ENCODE assay signal across 18 cellular contexts in the genomic region with DNA sequence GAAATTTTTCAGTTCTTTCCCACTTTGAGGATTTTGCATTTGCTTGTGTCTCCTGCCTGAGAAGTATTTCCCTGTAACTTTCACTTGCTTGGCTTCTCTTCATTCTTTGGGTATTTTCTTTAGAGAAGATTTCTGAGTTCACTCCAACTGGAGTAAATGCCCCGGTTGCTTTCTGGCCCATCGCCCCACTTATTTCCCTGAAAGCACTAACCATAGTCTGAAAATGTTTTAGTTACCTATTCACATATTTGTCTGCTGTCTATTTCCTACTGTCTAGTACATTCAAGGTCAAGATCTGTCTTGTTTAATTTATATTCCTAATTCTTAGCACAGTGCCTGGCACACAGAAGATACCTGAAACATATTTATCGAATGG.
"Had no signal": no experiment of that assay in that cellular context is flagged by ENCODE, and none has a peak within 500 bp of the region (broad histone marks: within the 10 kb centered on the region; RNA-seq: fewer than 3 reads in every experiment).

No MANE protein-coding gene starts in this region.

- H3K4me1 Mint-ChIP-seq: naive thymus-derived CD4-positive, alpha-beta T cell; stimulated activated effector memory CD8-positive, alpha-beta T cell treated with anti-CD3 and anti-CD28 coated beads, Interleukin-12 subunit alpha, Interleukin-12 subunit beta, amount 100 ng/mL, for 72 hours; stimulated activated naive CD8-positive, alpha-beta T cell treated with anti-CD3 and anti-CD28 coated beads, Interleukin-15, amount 100 ng/mL, for 72 hours had no signal

- H3K4me1 ChIP-seq: colonic mucosa, heart right ventricle, prostate gland, right lobe of liver had no signal

- ATAC-seq: heart right ventricle; left lobe of liver; naive thymus-derived CD4-positive, alpha-beta T cell; right lobe of liver; stimulated activated effector memory CD8-positive, alpha-beta T cell treated with anti-CD3 and anti-CD28 coated beads, Interleukin-12 subunit alpha, Interleukin-12 subunit beta, amount 100 ng/mL, for 72 hours; stimulated activated naive CD8-positive, alpha-beta T cell treated with anti-CD3 and anti-CD28 coated beads, Interleukin-15, amount 100 ng/mL, for 72 hours had no signal

- H3K4me3 Mint-ChIP-seq: naive thymus-derived CD4-positive, alpha-beta T cell; neural crest cell; stimulated activated effector memory CD8-positive, alpha-beta T cell treated with anti-CD3 and anti-CD28 coated beads, Interleukin-12 subunit alpha, Interleukin-12 subunit beta, amount 100 ng/mL, for 72 hours; stimulated activated naive CD8-positive, alpha-beta T cell treated with anti-CD3 and anti-CD28 coated beads, Interleukin-15, amount 100 ng/mL, for 72 hours had no signal

- DNase-seq: colonic mucosa; dermis blood vessel endothelial cell; erythroblast; heart right ventricle; naive thymus-derived CD4-positive, alpha-beta T cell; ovary; right lobe of liver; stimulated activated CD4-positive, alpha-beta T cell treated with anti-CD3 and anti-CD28 coated beads, Interleukin-4, amount 100 ng/mL, for 1 hour; stimulated activated CD8-positive, alpha-beta memory T cell treated with anti-CD3 and anti-CD28 coated beads, Interleukin-4, amount 100 ng/mL, for 48 hours; stimulated activated naive CD8-positive, alpha-beta T cell treated with anti-CD3 and anti-CD28 coated beads, Interleukin-15, amount 100 ng/mL, for 72 hours; trophoblast cell had no signal

- H3K27me3 ChIP-seq: colonic mucosa, heart right ventricle, ovary, right lobe of liver had no signal

- H3K4me3 ChIP-seq: colonic mucosa, heart right ventricle, ovary, prostate gland, right lobe of liver, thoracic aorta had no signal

- H3K27ac ChIP-seq: colonic mucosa, heart right ventricle, ovary, prostate gland, right lobe of liver, thoracic aorta had no signal

- H3K36me3 Mint-ChIP-seq: naive thymus-derived CD4-positive, alpha-beta T cell; stimulated activated effector memory CD8-positive, alpha-beta T cell treated with anti-CD3 and anti-CD28 coated beads, Interleukin-12 subunit alpha, Interleukin-12 subunit beta, amount 100 ng/mL, for 72 hours had no signal

- H3K27me3 Mint-ChIP-seq: naive thymus-derived CD4-positive, alpha-beta T cell; stimulated activated naive CD8-positive, alpha-beta T cell treated with anti-CD3 and anti-CD28 coated beads, Interleukin-15, amount 100 ng/mL, for 72 hours had no signal

- H3K27ac Mint-ChIP-seq: naive thymus-derived CD4-positive, alpha-beta T cell; stimulated activated effector memory CD8-positive, alpha-beta T cell treated with anti-CD3 and anti-CD28 coated beads, Interleukin-12 subunit alpha, Interleukin-12 subunit beta, amount 100 ng/mL, for 72 hours; stimulated activated naive CD8-positive, alpha-beta T cell treated with anti-CD3 and anti-CD28 coated beads, Interleukin-15, amount 100 ng/mL, for 72 hours had no signal

- H3K9me3 ChIP-seq: colonic mucosa, heart right ventricle, ovary, prostate gland, right lobe of liver, thoracic aorta had no signal

- FAIRE-seq: islet of Langerhans, urothelium cell line had no signal

- H3K36me3 ChIP-seq: colonic mucosa, heart right ventricle, ovary, prostate gland, right lobe of liver, thoracic aorta had no signal
